In genomic region chr2:181077128-181077709, GRCh38 we compare ENCODE assay signal across 9 cellular contexts.
A peak's percentile ranks its signal among the peaks of the same experiment; 100 is the strongest.
DNase-seq lines count a peak whose midpoint lies in the region; ATAC-seq, FAIRE-seq and TF ChIP-seq lines count a peak whose summit lies in the region.
"Had no signal": no experiment of that assay in that cellular context is flagged by ENCODE, and none has a peak within 500 bp of the region (broad histone marks: within the 10 kb centered on the region; RNA-seq: fewer than 3 reads in every experiment).

No MANE protein-coding gene starts in this region.

- no peaks in the 10 kb centered on the region for H3K9me3 Mint-ChIP-seq in natural killer cell
- H3K9me3 Mint-ChIP-seq: IgD-negative memory B cell had no signal

- H3K9me1 ChIP-seq in endothelial cell of umbilical vein (replicated peaks; ENCODE audit: control insufficient read depth, extremely low read depth, insufficient read depth, low read length) = no peaks in the 10 kb centered on the region

- no peak overlapping the region for H3K4me3 ChIP-seq in Jurkat, Clone E6-1 (ENCODE audit: low read length)
- H3K4me3 ChIP-seq in endothelial cell of umbilical vein (replicated peaks in 1 of 3; ENCODE audit: insufficient read depth in 1 of 3, low read depth in 1 of 3, low read length in 3 of 3) = no peak overlapping the region

- peak; percentile 38 to 47 for TF ChIP-seq CTCF in endothelial cell of umbilical vein (IDR thresholded peaks at IDR 0.05; ENCODE audit: extremely low read depth in 1 of 2, insufficient read depth in 1 of 2, low read depth in 1 of 2, low read length in 2 of 2)
- TF ChIP-seq CTCF in natural killer cell (IDR thresholded peaks at IDR 0.05) = peak; percentile 86

- BruUV-seq in endothelial cell of umbilical vein (replicated peaks; lab: Mats Ljungman, UMichigan) = no TSS peak

- H3K27me3 Mint-ChIP-seq in natural killer cell (ENCODE audit: low read depth in 2 of 2) = no peaks in the 10 kb centered on the region
- H3K27me3 Mint-ChIP-seq: IgD-negative memory B cell had no signal

- H3K4me1 ChIP-seq in endothelial cell of umbilical vein (ENCODE audit: control insufficient read depth, extremely low read depth, insufficient read depth, low read length) = peaks cover 21% of the 10 kb centered on the region

- H4K20me1 ChIP-seq in endothelial cell of umbilical vein (replicated peaks; ENCODE audit: control insufficient read depth, extremely low read depth, insufficient read depth, low read length) = peaks cover 2% of the 10 kb centered on the region

- POLR2A ChIA-PET in endothelial cell of umbilical vein (lab: Charles Lee) = no interaction called here

- H3K27ac Mint-ChIP-seq in natural killer cell = peak overlapping the region in 1 of 2 donors; percentile 34
- H3K27ac Mint-ChIP-seq: IgD-negative memory B cell had no signal

- peak; percentile 56 for DNase-seq in A172 (ENCODE audit: low spot score)
- DNase-seq in Daoy (ENCODE audit: low read depth) = peak; percentile 35
- DNase-seq in Jurkat, Clone E6-1 (ENCODE audit: low read depth, low spot score) = peak; percentile 72
- peak; percentile 45 for DNase-seq in SHP77 treated with DMSO at 0.1 percent for 48 hours (lab: John Stamatoyannopoulos, UW)
- DNase-seq in endothelial cell of umbilical vein (ENCODE audit: low read depth, low spot score) = peak; percentile 56
- DNase-seq in natural killer cell = no peak
- no peak for DNase-seq in NCI-H1048 (lab: John Stamatoyannopoulos, UW)

- no peak overlapping the region for H3K9ac ChIP-seq in endothelial cell of umbilical vein (replicated peaks; ENCODE audit: extremely low read depth, insufficient read depth, low read length)

- H3K36me3 ChIP-seq in endothelial cell of umbilical vein (ENCODE audit: control insufficient read depth in 2 of 2, extremely low read depth in 1 of 2, insufficient read depth in 2 of 2, low read length in 2 of 2) = no peaks in the 10 kb centered on the region

- H3K4me2 ChIP-seq in endothelial cell of umbilical vein (ENCODE audit: insufficient read depth, low read length) = no peak overlapping the region

- CTCF ChIA-PET in endothelial cell of umbilical vein (lab: Charles Lee) = interaction anchor here (1.4 to 2.0 kb wide), 2 partner anchors 638 to 953 kb away, joined by 4 to 12 read pairs; no protein-coding TSS in a partner anchor

- dilution Hi-C loops in endothelial cell of umbilical vein (cut with MboI; ENCODE audit: extremely low pct_ligation_motif_present, low sequenced_read_pairs) = no loop called here

- H2AFZ ChIP-seq in endothelial cell of umbilical vein (ENCODE audit: low read depth, low read length) = no peak overlapping the region

- H3K79me2 ChIP-seq in endothelial cell of umbilical vein (ENCODE audit: control insufficient read depth, insufficient read depth, low read length) = peaks cover 2% of the 10 kb centered on the region

- H3K27me3 ChIP-seq in endothelial cell of umbilical vein (ENCODE audit: control insufficient read depth in 2 of 2, insufficient read depth in 2 of 2, low read length in 2 of 2) = no peaks in the 10 kb centered on the region

- H3K9me3 ChIP-seq in endothelial cell of umbilical vein (replicated peaks; ENCODE audit: control insufficient read depth, insufficient read depth, low read length) = no peaks in the 10 kb centered on the region

- ATAC-seq in GM21737 (IDR thresholded peaks at IDR 0.05; ENCODE audit: unreplicated experiment) = peak; percentile 87
- ATAC-seq in natural killer cell = peak; percentile 83 to 93 (median 92)

- no peak overlapping the region for H3K27ac ChIP-seq in endothelial cell of umbilical vein (ENCODE audit: insufficient read depth, low read depth, low read length)

- H3K4me1 Mint-ChIP-seq in natural killer cell = peaks cover 3 to 7% of the 10 kb centered on the region in 2 donors

- no peaks in the 10 kb centered on the region for H3K36me3 Mint-ChIP-seq in natural killer cell
- H3K36me3 Mint-ChIP-seq: IgD-negative memory B cell had no signal

- no peak for TF ChIP-seq POLR2A in endothelial cell of umbilical vein (IDR thresholded peaks at IDR 0.05; ENCODE audit: low read depth, low read length)

- FAIRE-seq in endothelial cell of umbilical vein (lab: Jason Lieb, UNC) = peak; percentile 64

- intact Hi-C loops in endothelial cell of umbilical vein (cut with micrococcal nuclease) (loop anchor here (1.0 to 10.0 kb wide), 4 partner anchors 380 to 818 kb away; partner anchors contain the start of genes ITGA4 and ITPRID2), natural killer cell (cut with micrococcal nuclease) (loop anchor here (1.0 to 5.0 kb wide), 3 partner anchors 390 to 828 kb away; no protein-coding TSS in a partner anchor)

- no peak overlapping the region for H3K4me3 Mint-ChIP-seq in natural killer cell
- H3K4me3 Mint-ChIP-seq: IgD-negative memory B cell had no signal

TF ChIP-seq in endothelial cell of umbilical vein, 7 proteins besides CTCF, POLR2A, EP300 and RAD21:
- no peak for TF ChIP-seq GATA2 (IDR thresholded peaks at IDR 0.05; ENCODE audit: insufficient read depth, insufficient read length, low read depth, low read length)
- no peak for TF ChIP-seq POLR2AphosphoS5 (IDR thresholded peaks at IDR 0.05; ENCODE audit: insufficient read depth, low read depth, low read length)
- no peak for TF ChIP-seq JUN (IDR thresholded peaks at IDR 0.05; ENCODE audit: borderline replicate concordance, insufficient read depth, insufficient read length, low read depth)
- TF ChIP-seq MAX (IDR thresholded peaks at IDR 0.05; ENCODE audit: insufficient read depth, insufficient read length) = no peak
- TF ChIP-seq EZH2 (IDR thresholded peaks at IDR 0.05; ENCODE audit: borderline replicate concordance, low read depth, low read length, severe bottlenecking) = no peak
- TF ChIP-seq MYC (IDR thresholded peaks at IDR 0.05; ENCODE audit: low read depth, low read length) = no peak
- TF ChIP-seq FOS (IDR thresholded peaks at IDR 0.05; ENCODE audit: borderline replicate concordance, insufficient read depth, low read length) = no peak
TF ChIP-seq in endothelial cell of umbilical vein: peak in this region for 0.

Comparison
In these comparisons a context has a peak if more than half of its experiments do, and no peak if none do; other contexts are left out.
1. DNase-seq: peak in A172 (single experiment), Daoy (single experiment), Jurkat, Clone E6-1 (single experiment), SHP77 treated with DMSO at 0.1 percent for 48 hours (single experiment) and endothelial cell of umbilical vein (single experiment); none in natural killer cell (single experiment) and NCI-H1048 (single experiment).